Comparison of ENCODE assay signal across 23 cellular contexts in genomic region chr19:5200844-5201243, GRCh38.
"Had no signal": no experiment of that assay in that cellular context is flagged by ENCODE, and none has a peak within 500 bp of the region (broad histone marks: within the 10 kb centered on the region; RNA-seq: fewer than 3 reads in every experiment).

No MANE protein-coding gene starts in this region.

- H3K36me3 ChIP-seq: left ventricle myocardium inferior had no signal

- H3K4me1 ChIP-seq: adrenal gland, esophagus squamous epithelium, left ventricle myocardium inferior, testis, vagina had no signal

- H3K27ac ChIP-seq: adrenal gland, esophagus squamous epithelium, hepatocyte, left ventricle myocardium inferior, testis, vagina, WERI-Rb-1 had no signal

- H3K79me2 ChIP-seq: hepatocyte had no signal

- H2AFZ ChIP-seq: hepatocyte had no signal

- H3K4me2 ChIP-seq: hepatocyte had no signal

- H3K27me3 ChIP-seq: adrenal gland, esophagus squamous epithelium, hepatocyte, testis, vagina had no signal

- H3K9me3 ChIP-seq: testis had no signal

- DNase-seq: activated CD4-positive, alpha-beta T cell treated with anti-CD3 and anti-CD28 coated beads for 1 hour; activated CD4-positive, alpha-beta T cell treated with anti-CD3 and anti-CD28 coated beads, Interleukin-2, amount 50 U/mL, for 1 hour; activated T-cell treated with anti-CD3 and anti-CD28 coated beads, Interleukin-2, amount 50 U/mL, for 1 hour; adrenal gland; cerebellar nuclear complex; cortex of kidney; endodermal cell; esophagus squamous epithelium; foreskin melanocyte; glutamatergic neuron; kidney glomerular epithelial cell; left ventricle myocardium inferior; natural killer cell; stimulated activated CD4-positive, alpha-beta T cell treated with anti-CD3 and anti-CD28 coated beads, Interleukin-2, amount 100 ng/mL, for 48 hours; stimulated activated CD8-positive, alpha-beta memory T cell treated with anti-CD3 and anti-CD28 coated beads, Interleukin-4, amount 100 ng/mL, for 48 hours; stimulated activated naive B cell treated with anti-CD40 and anti-IgM and Interleukin-4, amounts not matched to agents 10 μg/mL and 1 μg/mL and 100 μg/mL, for 72 hours; testis; WERI-Rb-1 had no signal

- H3K4me3 ChIP-seq: adrenal gland, esophagus squamous epithelium, hepatocyte, left ventricle myocardium inferior, testis, vagina had no signal

- FAIRE-seq: astrocyte, bronchial epithelial cell, TTC549 had no signal

- ATAC-seq: natural killer cell; stimulated activated naive B cell treated with anti-CD40 and anti-IgM and Interleukin-4, amounts not matched to agents 10 μg/mL and 1 μg/mL and 100 μg/mL, for 72 hours had no signal
